Comparison of ENCODE assay signal across 19 cellular contexts in the genomic region with DNA sequence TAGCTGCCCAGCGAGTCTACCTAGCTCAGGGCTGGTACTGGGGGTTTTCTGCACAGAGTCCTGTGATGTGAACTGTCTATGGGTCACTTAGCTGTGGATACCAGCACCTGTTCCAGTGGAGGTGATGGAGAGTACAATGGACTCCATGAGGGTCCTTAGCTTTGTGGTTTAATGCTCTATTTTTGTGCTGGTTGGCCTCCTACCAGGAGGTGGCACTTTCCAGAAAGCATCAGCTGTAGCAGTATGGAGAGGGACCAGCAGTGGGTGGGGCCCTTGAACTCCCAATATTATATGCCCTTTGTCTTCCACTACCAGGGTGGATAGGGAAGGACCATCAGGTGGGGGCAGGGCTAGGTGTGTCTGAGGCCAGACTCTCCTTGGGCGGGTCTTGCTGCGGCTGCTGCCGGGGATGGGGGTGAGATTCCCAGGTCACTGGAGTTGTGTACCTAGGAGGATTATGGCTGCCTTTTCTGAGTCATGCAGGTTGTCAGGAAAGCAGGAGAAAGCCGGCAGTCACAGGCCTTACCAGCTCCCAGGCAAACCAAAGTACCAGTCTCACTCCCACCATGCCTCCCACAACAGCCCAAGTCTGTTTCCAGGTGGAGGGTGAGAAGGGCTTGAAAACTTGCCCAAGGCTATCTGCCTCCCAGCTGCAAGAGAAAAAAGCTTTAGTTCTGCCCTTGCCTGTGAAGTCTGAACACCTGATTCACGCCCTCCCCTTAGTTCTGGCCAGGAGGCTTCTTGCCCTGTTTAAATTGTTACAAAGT.
DNase-seq lines count a peak whose midpoint lies in the region; TF ChIP-seq lines count a peak whose summit lies in the region.
"Had no signal": no experiment of that assay in that cellular context is flagged by ENCODE, and none has a peak within 500 bp of the region (broad histone marks: within the 10 kb centered on the region; RNA-seq: fewer than 3 reads in every experiment).

No MANE protein-coding gene starts in this region.

- H3K4me2 ChIP-seq in PC-9 (peak overlapping the region; percentile 49), hepatocyte (no peak overlapping the region)
- H3K4me2 ChIP-seq: BLaER1 had no signal

- H3K4me1 Mint-ChIP-seq in MCF 10A (ENCODE audit: insufficient read depth, unreplicated experiment): no peaks in the 10 kb centered on the region
- H3K4me1 Mint-ChIP-seq: CD4-positive, CD25-positive, alpha-beta regulatory T cell had no signal

- DNase-seq in ELF-1 (ENCODE audit: low read depth, low spot score) (peak; percentile 27), PC-9 (peak in 1 of 2 experiments; percentile 57), hepatocyte (ENCODE audit: low spot score) (peak; percentile 12), spleen (peak; percentile 23), head of caudate nucleus (no peak), MCF 10A (ENCODE audit: unreplicated experiment) (no peak), amniotic stem cell (lab: John Stamatoyannopoulos, UW) (no peak)
- DNase-seq: CD4-positive, CD25-positive, alpha-beta regulatory T cell; GDM1; NCI-H1092 treated with DMSO at 0.1 percent for 48 hours; NCI-H1436; NCI-H187; NCI-H2081 treated with DMSO at 0.1 percent for 48 hours; NCI-H2171; NCI-H226; NCI-H510A; NCI-H69 had no signal

- H3K36me3 Mint-ChIP-seq in MCF 10A (ENCODE audit: insufficient read depth, unreplicated experiment): no peaks in the 10 kb centered on the region
- H3K36me3 Mint-ChIP-seq: CD4-positive, CD25-positive, alpha-beta regulatory T cell had no signal

- H3K27ac Mint-ChIP-seq in MCF 10A (ENCODE audit: low read depth, unreplicated experiment): no peak overlapping the region
- H3K27ac Mint-ChIP-seq: CD4-positive, CD25-positive, alpha-beta regulatory T cell had no signal

- H4K20me1 ChIP-seq in PC-9 (ENCODE audit: insufficient read depth) (no peaks in the 10 kb centered on the region), hepatocyte (ENCODE audit: insufficient read depth, poor library complexity, severe bottlenecking) (no peaks in the 10 kb centered on the region)
- H4K20me1 ChIP-seq: BLaER1 had no signal

- intact Hi-C loops in PC-9 (cut with micrococcal nuclease; ENCODE audit: unreplicated experiment): no loop called here
- intact Hi-C loops in spleen (cut with DNase I; ENCODE audit: low total_unique reads): no loop called here
- intact Hi-C loops in head of caudate nucleus (cut with DNase I): no loop called here
- intact Hi-C loops in MCF 10A (cut with micrococcal nuclease): no loop called here

- TF ChIP-seq CTCF in PC-9 (conservative IDR thresholded peaks at IDR 0.05): no peak
- TF ChIP-seq CTCF in hepatocyte (IDR thresholded peaks at IDR 0.05; ENCODE audit: poor library complexity): no peak
- no peak for TF ChIP-seq CTCF in spleen (IDR thresholded peaks at IDR 0.05 in 8 of 11, conservative IDR thresholded peaks at IDR 0.05 in 3 of 11)
- no peak for TF ChIP-seq CTCF in MCF 10A (IDR thresholded peaks at IDR 0.05; ENCODE audit: unreplicated experiment)

- no peaks in the 10 kb centered on the region for H3K27me3 Mint-ChIP-seq in MCF 10A (ENCODE audit: insufficient read depth, unreplicated experiment)
- H3K27me3 Mint-ChIP-seq: CD4-positive, CD25-positive, alpha-beta regulatory T cell had no signal

- H3K79me2 ChIP-seq in PC-9 (ENCODE audit: low read depth): no peaks in the 10 kb centered on the region
- no peaks in the 10 kb centered on the region for H3K79me2 ChIP-seq in hepatocyte

- H3K9me3 ChIP-seq in PC-9 (ENCODE audit: insufficient read depth, low read depth) (peaks cover 14% of the 10 kb centered on the region; the same call in 1 of the 2 replicates), hepatocyte (ENCODE audit: low read depth) (no peaks in the 10 kb centered on the region), spleen (no peaks in the 10 kb centered on the region)

- peak overlapping the region; percentile 71 for H3K27ac ChIP-seq in PC-9
- H3K27ac ChIP-seq in hepatocyte: peak overlapping the region; percentile 82
- H3K27ac ChIP-seq in spleen: no peak overlapping the region
- H3K27ac ChIP-seq: BLaER1 had no signal

- H3K27me3 ChIP-seq in PC-9 (ENCODE audit: insufficient read depth, low read depth) (no peaks in the 10 kb centered on the region), hepatocyte (no peaks in the 10 kb centered on the region), spleen (replicated peaks in 1 of 7) (no peaks in the 10 kb centered on the region)
- H3K27me3 ChIP-seq: BLaER1 had no signal

- H3F3A ChIP-seq in PC-9 (ENCODE audit: insufficient read depth, low read depth): no peaks in the 10 kb centered on the region

- H3K4me3 Mint-ChIP-seq in MCF 10A (ENCODE audit: unreplicated experiment): no peak overlapping the region

- no peak overlapping the region for H3K4me3 ChIP-seq in PC-9
- no peak overlapping the region for H3K4me3 ChIP-seq in hepatocyte
- no peak overlapping the region for H3K4me3 ChIP-seq in spleen
- H3K4me3 ChIP-seq: BLaER1, GM12878 had no signal

- no peaks in the 10 kb centered on the region for H3K9me3 Mint-ChIP-seq in MCF 10A (ENCODE audit: unreplicated experiment)

- BruUV-seq in PC-9 (replicated peaks; lab: Mats Ljungman, UMichigan) (no TSS peak), MCF 10A (replicated peaks; lab: Mats Ljungman, UMichigan) (no TSS peak)

- no peaks in the 10 kb centered on the region for H3K9me2 ChIP-seq in PC-9 (ENCODE audit: insufficient read depth)
- H3K9me2 ChIP-seq in hepatocyte (replicated peaks; ENCODE audit: insufficient read depth): no peaks in the 10 kb centered on the region

- WGBS in hepatocyte (ENCODE audit: low lambda C conversion rate, missing lambda C conversion rate): 64% methylated on average over 6 of the region's 6 CpGs
- 80 to 86% (median 85%) methylated on average over 6 of the region's 6 CpGs for WGBS in spleen, 5 donors

- CTCF ChIA-PET in PC-9 (lab: Charles Lee) (no interaction called here), MCF 10A (lab: Yijun Ruan, JAX) (interaction anchor here (0.6 kb wide), 3 partner anchors 33 to 349 kb away, joined by 3 to 4 read pairs (median 3); no protein-coding TSS in a partner anchor)

- H3K36me3 ChIP-seq in PC-9 (ENCODE audit: low read depth): no peaks in the 10 kb centered on the region
- no peaks in the 10 kb centered on the region for H3K36me3 ChIP-seq in hepatocyte (replicated peaks; ENCODE audit: insufficient read depth, low read depth)
- no peaks in the 10 kb centered on the region for H3K36me3 ChIP-seq in spleen
- H3K36me3 ChIP-seq: BLaER1 had no signal

- H3K4me1 ChIP-seq in PC-9 (replicated peaks; ENCODE audit: insufficient read depth) (peaks cover 19% of the 10 kb centered on the region), hepatocyte (ENCODE audit: insufficient read depth) (no peaks in the 10 kb centered on the region), spleen (no peaks in the 10 kb centered on the region)

- TF ChIP-seq POLR2A in spleen (IDR thresholded peaks at IDR 0.05): no peak

- POLR2A ChIA-PET in PC-9 (lab: Charles Lee; ENCODE audit: unreplicated experiment) (no interaction called here), MCF 10A (lab: Yijun Ruan, JAX) (no interaction called here)

- H2AFZ ChIP-seq in PC-9: peak overlapping the region; percentile 33; the same call in 1 of the 2 replicates
- H2AFZ ChIP-seq in hepatocyte: no peak overlapping the region

Comparison
In these comparisons a context has a peak if more than half of its experiments do, and no peak if none do; other contexts are left out.
1. DNase-seq: peak in ELF-1 (single experiment), hepatocyte (single experiment) and spleen (single experiment); none in head of caudate nucleus (0 of 42), MCF 10A (single experiment) and amniotic stem cell (single experiment).
2. H3K27ac ChIP-seq: peak in PC-9 (single experiment) and hepatocyte (single experiment); none in spleen (0 of 8).